ENCODE assay signal across 32 cellular contexts in genomic region chr2:38224181-38224580, GRCh38.
"Had no signal": no experiment of that assay in that cellular context is flagged by ENCODE, and none has a peak within 500 bp of the region (broad histone marks: within the 10 kb centered on the region; RNA-seq: fewer than 3 reads in every experiment).

No MANE protein-coding gene starts in this region.

- H3K79me2 ChIP-seq: parathyroid adenoma had no signal

- H3K4me1 ChIP-seq: parathyroid adenoma, psoas muscle, spleen, testis, tibial artery, upper lobe of right lung, uterus had no signal

- ATAC-seq: naive thymus-derived CD8-positive, alpha-beta T cell; natural killer cell treated with Interleukin-12 subunit alpha and Interleukin-12 subunit beta and Interleukin-15 and Interleukin-18, amount 100 ng/mL, for 72 hours; psoas muscle; sciatic nerve; stimulated activated memory B cell treated with anti-CD40 and anti-IgM and Interleukin-4, amounts not matched to agents 10 μg/mL and 1 μg/mL and 100 μg/mL, for 72 hours; stimulated activated naive CD8-positive, alpha-beta T cell treated with anti-CD3 and anti-CD28 coated beads, Interleukin-15, amount 100 ng/mL, for 72 hours; stimulated activated naive CD8-positive, alpha-beta T cell treated with anti-CD3 and anti-CD28 coated beads, Interleukin-15, Interleukin-2, amounts not matched to agents 100 U/mL and 50 U/mL, for 24 hours; upper lobe of right lung had no signal

- H3K27ac ChIP-seq: ovary, parathyroid adenoma, psoas muscle, skin epidermis, spleen, suprapubic skin, testis, tibial artery, transverse colon, upper lobe of right lung, uterus had no signal

- H3K36me3 ChIP-seq: ovary, spleen, suprapubic skin, tibial artery, transverse colon, upper lobe of right lung, uterus had no signal

- H3K27me3 ChIP-seq: ovary, testis, tibial artery, transverse colon, upper lobe of right lung, uterus had no signal

- H2AFZ ChIP-seq: parathyroid adenoma had no signal

- H3K27me3 Mint-ChIP-seq: progenitor cell of endocrine pancreas, type B pancreatic cell had no signal

- H3K9me3 Mint-ChIP-seq: natural killer cell treated with Interleukin-12 subunit alpha and Interleukin-12 subunit beta and Interleukin-15 and Interleukin-18, amount 100 ng/mL, for 72 hours; stimulated activated naive CD8-positive, alpha-beta T cell treated with anti-CD3 and anti-CD28 coated beads, Interleukin-15, amount 100 ng/mL, for 72 hours had no signal

- H3K4me1 Mint-ChIP-seq: naive thymus-derived CD8-positive, alpha-beta T cell; stimulated activated memory B cell treated with anti-CD40 and anti-IgM and Interleukin-4, amounts not matched to agents 10 μg/mL and 1 μg/mL and 100 μg/mL, for 72 hours; stimulated activated naive CD8-positive, alpha-beta T cell treated with anti-CD3 and anti-CD28 coated beads, Interleukin-15, amount 100 ng/mL, for 72 hours had no signal

- H3K4me3 Mint-ChIP-seq: naive thymus-derived CD8-positive, alpha-beta T cell; natural killer cell treated with Interleukin-12 subunit alpha and Interleukin-12 subunit beta and Interleukin-15 and Interleukin-18, amount 100 ng/mL, for 72 hours; nephron progenitor cell; neural crest cell; stimulated activated memory B cell treated with anti-CD40 and anti-IgM and Interleukin-4, amounts not matched to agents 10 μg/mL and 1 μg/mL and 100 μg/mL, for 72 hours; stimulated activated naive CD8-positive, alpha-beta T cell treated with anti-CD3 and anti-CD28 coated beads, Interleukin-15, amount 100 ng/mL, for 72 hours; type B pancreatic cell had no signal

- DNase-seq: naive thymus-derived CD8-positive, alpha-beta T cell; nephron progenitor cell; occipital lobe; ovary; posterior cingulate gyrus; psoas muscle; right cardiac atrium; spleen; stimulated activated CD4-positive, alpha-beta T cell treated with anti-CD3 and anti-CD28 coated beads, Interleukin-12 subunit alpha, Interleukin-12 subunit beta, amount 100 ng/mL, for 4 hours; stimulated activated CD4-positive, alpha-beta T cell treated with anti-CD3 and anti-CD28 coated beads, Interleukin-1b, Interleukin-23, amount 100 ng/mL, for 48 hours; stimulated activated CD4-positive, alpha-beta T cell treated with anti-CD3 and anti-CD28 coated beads, Interleukin-4, amount 100 ng/mL, for 1 hour; stimulated activated CD4-positive, alpha-beta T cell treated with anti-CD3 and anti-CD28 coated beads, Interleukin-4, amount 100 ng/mL, for 4 hours; stimulated activated CD8-positive, alpha-beta memory T cell treated with anti-CD3 and anti-CD28 coated beads, Interleukin-4, amount 100 ng/mL, for 48 hours; stimulated activated naive CD4-positive, alpha-beta T cell; stimulated activated naive CD8-positive, alpha-beta T cell treated with anti-CD3 and anti-CD28 coated beads, Interleukin-15, amount 100 ng/mL, for 72 hours; stimulated activated naive CD8-positive, alpha-beta T cell treated with anti-CD3 and anti-CD28 coated beads, Interleukin-15, Interleukin-2, amounts not matched to agents 100 U/mL and 50 U/mL, for 24 hours; substantia nigra; testis; tibial artery; transverse colon; upper lobe of right lung; uterus had no signal

- H3K9ac ChIP-seq: parathyroid adenoma had no signal

- H3K4me3 ChIP-seq: ovary, psoas muscle, skin epidermis, smooth muscle cell, spleen, suprapubic skin, testis, tibial artery, transverse colon, upper lobe of right lung, uterus had no signal

- H3K36me3 Mint-ChIP-seq: natural killer cell treated with Interleukin-12 subunit alpha and Interleukin-12 subunit beta and Interleukin-15 and Interleukin-18, amount 100 ng/mL, for 72 hours; stimulated activated memory B cell treated with anti-CD40 and anti-IgM and Interleukin-4, amounts not matched to agents 10 μg/mL and 1 μg/mL and 100 μg/mL, for 72 hours; type B pancreatic cell had no signal

- H3K9me3 ChIP-seq: ovary, suprapubic skin, testis, tibial artery, transverse colon, upper lobe of right lung, uterus had no signal

- H3K27ac Mint-ChIP-seq: naive thymus-derived CD8-positive, alpha-beta T cell; natural killer cell treated with Interleukin-12 subunit alpha and Interleukin-12 subunit beta and Interleukin-15 and Interleukin-18, amount 100 ng/mL, for 72 hours; nephron progenitor cell; progenitor cell of endocrine pancreas; stimulated activated memory B cell treated with anti-CD40 and anti-IgM and Interleukin-4, amounts not matched to agents 10 μg/mL and 1 μg/mL and 100 μg/mL, for 72 hours; stimulated activated naive CD8-positive, alpha-beta T cell treated with anti-CD3 and anti-CD28 coated beads, Interleukin-15, amount 100 ng/mL, for 72 hours had no signal
